In genomic region chr14:30402846-30403245, GRCh38 we compare ENCODE assay signal across 18 cellular contexts.
DNase-seq lines count a peak whose midpoint lies in the region.
"Had no signal": no experiment of that assay in that cellular context is flagged by ENCODE, and none has a peak within 500 bp of the region (broad histone marks: within the 10 kb centered on the region; RNA-seq: fewer than 3 reads in every experiment).

No MANE protein-coding gene starts in this region.

- no peak overlapping the region for H3K4me2 ChIP-seq in trophoblast cell (ENCODE audit: low read length)
- H3K4me2 ChIP-seq: BLaER1 had no signal

- no peak overlapping the region for H2AK5ac ChIP-seq in trophoblast cell (ENCODE audit: low read length)

- no peaks in the 10 kb centered on the region for H3K79me2 ChIP-seq in trophoblast cell (ENCODE audit: control insufficient read depth, insufficient read depth, low read length, poor library complexity)

- H2BK120ac ChIP-seq in trophoblast cell (ENCODE audit: insufficient read depth, low read length, poor library complexity), result no peak overlapping the region

- H3K14ac ChIP-seq in trophoblast cell (ENCODE audit: low read length), result no peak overlapping the region

- H2BK12ac ChIP-seq in trophoblast cell (ENCODE audit: low read length), result no peak overlapping the region

- DNase-seq in NCI-H2227 (lab: John Stamatoyannopoulos, UW; ENCODE audit: unreplicated experiment) (peak; percentile 17), NCI-H2227 treated with DMSO at 0.1 percent for 48 hours (lab: John Stamatoyannopoulos, UW) (no peak), caudate nucleus (lab: John Stamatoyannopoulos, UW) (peak in 27 of 61 donors; percentile 4 to 85 (median 28)), trophoblast cell (no peak), HPDE6-E6E7 (ENCODE audit: extremely low spot score) (no peak), NCI-H524 (lab: John Stamatoyannopoulos, UW) (no peak), islet precursor cell (no peak)
- DNase-seq: Caco-2; CD4-positive, CD25-positive, alpha-beta regulatory T cell; CD8-positive, alpha-beta T cell; DMS153; DND-41; GOT3; H7; HCEC 1CT had no signal

- H3K27ac ChIP-seq in caudate nucleus (ENCODE audit: low read depth, low read length), result peak overlapping the region; percentile 83
- no peak overlapping the region for H3K27ac ChIP-seq in trophoblast cell (ENCODE audit: low read depth, low read length)
- H3K27ac ChIP-seq: 22Rv1, BLaER1, C4-2B had no signal

- peak overlapping the region; percentile 8 for H3K9ac ChIP-seq in trophoblast cell (ENCODE audit: low read length)
- H3K9ac ChIP-seq: BLaER1 had no signal

- H4K8ac ChIP-seq in trophoblast cell (ENCODE audit: low read depth, low read length), result no peak overlapping the region

- H3K23ac ChIP-seq in trophoblast cell (ENCODE audit: low read length), result no peak overlapping the region

- H3K4me3 ChIP-seq in trophoblast cell (ENCODE audit: low read depth, low read length), result no peak overlapping the region
- H3K4me3 ChIP-seq: BLaER1 had no signal

- H3K4me1 ChIP-seq in trophoblast cell (ENCODE audit: control insufficient read depth in 1 of 2, insufficient read depth in 2 of 2, low read length in 2 of 2), result no peaks in the 10 kb centered on the region
- H3K4me1 ChIP-seq: BLaER1, Caco-2 had no signal

- H3K36me3 ChIP-seq in trophoblast cell (ENCODE audit: control insufficient read depth in 1 of 2, insufficient read depth in 2 of 2, low read length in 2 of 2), result no peaks in the 10 kb centered on the region
- H3K36me3 ChIP-seq: BLaER1 had no signal

- no peak overlapping the region for H3K18ac ChIP-seq in trophoblast cell (ENCODE audit: low read length)

- no peak overlapping the region for H2AFZ ChIP-seq in trophoblast cell (ENCODE audit: insufficient read depth, low read length, poor library complexity)

- H3K79me1 ChIP-seq in trophoblast cell (ENCODE audit: low read length), result no peaks in the 10 kb centered on the region

- H2BK5ac ChIP-seq in trophoblast cell (ENCODE audit: low read depth, low read length, poor library complexity), result no peak overlapping the region

- H3K4ac ChIP-seq in trophoblast cell (ENCODE audit: low read depth, low read length), result no peak overlapping the region

- no peak overlapping the region for H4K12ac ChIP-seq in trophoblast cell (ENCODE audit: low read depth, low read length)

- no peak overlapping the region for H4K91ac ChIP-seq in trophoblast cell (ENCODE audit: low read depth, low read length)

- H3K27me3 ChIP-seq in trophoblast cell (ENCODE audit: insufficient read depth, low read length), result no peaks in the 10 kb centered on the region
- H3K27me3 ChIP-seq: BLaER1 had no signal

- H3K9me3 ChIP-seq in trophoblast cell (ENCODE audit: insufficient read depth, low read depth, low read length), result no peaks in the 10 kb centered on the region
- H3K9me3 ChIP-seq: BLaER1, Caco-2 had no signal
